In genomic region chr1:158016651-158017335, GRCh38 we compare ENCODE assay signal across 15 cellular contexts. TPM values are rescaled to one million over a fixed set of nuclear protein-coding genes. Genes with fewer than 3 reads are reported as not detected.
DNase-seq lines count a peak whose midpoint lies in the region; ATAC-seq and TF ChIP-seq lines count a peak whose summit lies in the region.
"Had no signal": no experiment of that assay in that cellular context is flagged by ENCODE, and none has a peak within 500 bp of the region (broad histone marks: within the 10 kb centered on the region; RNA-seq: fewer than 3 reads in every experiment).

No MANE protein-coding gene starts in this region.

- H3K27me3 ChIP-seq in HUES48 (ENCODE audit: control insufficient read depth, insufficient read depth, low read length) (no peaks in the 10 kb centered on the region), WERI-Rb-1 (ENCODE audit: insufficient read depth, low read depth, severe bottlenecking) (no peaks in the 10 kb centered on the region), gastroesophageal sphincter (no peaks in the 10 kb centered on the region), smooth muscle cell (ENCODE audit: low read depth) (no peaks in the 10 kb centered on the region)
- H3K27me3 ChIP-seq: testis had no signal

- H3K9ac ChIP-seq in HUES48 (ENCODE audit: low read depth, low read length) (0 out of 2 replicates have a peak overlapping the region, but pooled peaks have one; percentile 7), smooth muscle cell (ENCODE audit: low read depth) (no peak overlapping the region)

- H4K20me1 ChIP-seq in smooth muscle cell (ENCODE audit: low read depth), result peaks cover 6% of the 10 kb centered on the region

- no peak for ATAC-seq in gastroesophageal sphincter
- no peak for ATAC-seq in GM21528 (IDR thresholded peaks at IDR 0.05; ENCODE audit: low FRiP score, unreplicated experiment)

- TF ChIP-seq POLR2A in gastroesophageal sphincter (IDR thresholded peaks at IDR 0.05), result no peak

- peaks cover 74% of the 10 kb centered on the region for H3K4me1 ChIP-seq in HUES48 (ENCODE audit: control insufficient read depth, insufficient read depth, low read length)
- H3K4me1 ChIP-seq in gastroesophageal sphincter, result peaks cover 36 to 97% (median 64%) of the 10 kb centered on the region in 3 donors
- H3K4me1 ChIP-seq in smooth muscle cell (ENCODE audit: low read depth), result peaks cover 89% of the 10 kb centered on the region

- peak; percentile 86 for DNase-seq in WERI-Rb-1
- no peak for DNase-seq in smooth muscle cell (lab: John Stamatoyannopoulos, UW; ENCODE audit: unreplicated experiment)
- no peak for DNase-seq in AML-193 (lab: John Stamatoyannopoulos, UW)
- DNase-seq in anterior cingulate cortex (lab: John Stamatoyannopoulos, UW), result no peak
- no peak for DNase-seq in SIG-M5 (lab: John Stamatoyannopoulos, UW)
- DNase-seq: activated CD8-positive, alpha-beta memory T cell treated with anti-CD3 and anti-CD28 coated beads, Interleukin-2, amount 50 U/mL, for 4 hours; CD4-positive, CD25-positive, alpha-beta regulatory T cell; NCI-H1436; NK-92 treated with Interleukin-12 subunit alpha and Interleukin-12 subunit beta, amount 100 ng/mL, for 24 hours; occipital lobe; T-helper 9 cell; testis had no signal

- H3K27ac ChIP-seq in HUES48 (ENCODE audit: low read depth, low read length), result peak overlapping the region; percentile 98
- H3K27ac ChIP-seq in WERI-Rb-1, result peak overlapping the region; percentile 68
- peak overlapping the region in 3 of 4 donors; percentile 40 to 83 (median 82) for H3K27ac ChIP-seq in gastroesophageal sphincter
- H3K27ac ChIP-seq in smooth muscle cell (ENCODE audit: low read depth), result peak overlapping the region; percentile 96

- TF ChIP-seq CTCF in WERI-Rb-1 (IDR thresholded peaks at IDR 0.05; ENCODE audit: low read depth, low read length) (no peak), gastroesophageal sphincter (IDR thresholded peaks at IDR 0.05) (no peak), smooth muscle cell (IDR thresholded peaks at IDR 0.05; ENCODE audit: borderline replicate concordance, insufficient read depth, poor library complexity, severe bottlenecking) (no peak)

- H3K4me2 ChIP-seq in smooth muscle cell, result peak overlapping the region; percentile 53

- TF ChIP-seq EP300 in gastroesophageal sphincter (IDR thresholded peaks at IDR 0.05), result no peak

- H3K4me3 ChIP-seq in HUES48 (ENCODE audit: low read depth, low read length) (no peak overlapping the region), WERI-Rb-1 (ENCODE audit: low read depth, low read length) (no peak overlapping the region), gastroesophageal sphincter (no peak overlapping the region), smooth muscle cell (no peak overlapping the region)
- H3K4me3 ChIP-seq: testis had no signal

- 65 to 73% methylated on average over 3 to 10 of the region's 10 CpGs for WGBS in gastroesophageal sphincter (ENCODE audit: low coverage in 1 of 2), 2 donors
- WGBS in smooth muscle cell (ENCODE audit: low lambda C conversion rate), result 46% methylated on average over 10 of the region's 10 CpGs

- no peak overlapping the region for H2AFZ ChIP-seq in smooth muscle cell (ENCODE audit: low read depth)

- H3K36me3 ChIP-seq in HUES48 (ENCODE audit: control insufficient read depth, insufficient read depth, low read length), result no peaks in the 10 kb centered on the region
- H3K36me3 ChIP-seq in WERI-Rb-1, result no peaks in the 10 kb centered on the region; the same call in none of the 2 replicates
- H3K36me3 ChIP-seq in gastroesophageal sphincter, result no peaks in the 10 kb centered on the region
- no peaks in the 10 kb centered on the region for H3K36me3 ChIP-seq in smooth muscle cell (ENCODE audit: low read depth)

- no peaks in the 10 kb centered on the region for H3K9me3 ChIP-seq in HUES48 (ENCODE audit: control insufficient read depth, insufficient read depth, low read length)
- H3K9me3 ChIP-seq in WERI-Rb-1 (ENCODE audit: severe bottlenecking), result no peaks in the 10 kb centered on the region
- no peaks in the 10 kb centered on the region for H3K9me3 ChIP-seq in gastroesophageal sphincter
- no peaks in the 10 kb centered on the region for H3K9me3 ChIP-seq in smooth muscle cell (replicated peaks; ENCODE audit: low read depth)
- H3K9me3 ChIP-seq: testis had no signal

- H3K79me2 ChIP-seq in smooth muscle cell (ENCODE audit: low read depth), result peaks cover 71% of the 10 kb centered on the region

- peaks cover 31% of the 10 kb centered on the region for H3F3A ChIP-seq in smooth muscle cell (ENCODE audit: low read depth)

RNA-seq across cellular contexts. Expression of gene KIRREL1, which starts 23.3 kb away (rescaled TPM):
- total RNA-seq in gastroesophageal sphincter (10 to 100 TPM; 43.1 to 73.1 (median 48.1) TPM), smooth muscle cell (58.4 and 66.6 TPM in 2 replicates)
- 40.9 and 41.2 TPM in 2 replicates for polyA plus RNA-seq in smooth muscle cell
- total RNA-seq: CD4-positive, CD25-positive, alpha-beta regulatory T cell had no signal
- polyA plus RNA-seq: CD4-positive, CD25-positive, alpha-beta regulatory T cell had no signal
